Comparison of ENCODE assay signal across 8 cellular contexts in the genomic region with DNA sequence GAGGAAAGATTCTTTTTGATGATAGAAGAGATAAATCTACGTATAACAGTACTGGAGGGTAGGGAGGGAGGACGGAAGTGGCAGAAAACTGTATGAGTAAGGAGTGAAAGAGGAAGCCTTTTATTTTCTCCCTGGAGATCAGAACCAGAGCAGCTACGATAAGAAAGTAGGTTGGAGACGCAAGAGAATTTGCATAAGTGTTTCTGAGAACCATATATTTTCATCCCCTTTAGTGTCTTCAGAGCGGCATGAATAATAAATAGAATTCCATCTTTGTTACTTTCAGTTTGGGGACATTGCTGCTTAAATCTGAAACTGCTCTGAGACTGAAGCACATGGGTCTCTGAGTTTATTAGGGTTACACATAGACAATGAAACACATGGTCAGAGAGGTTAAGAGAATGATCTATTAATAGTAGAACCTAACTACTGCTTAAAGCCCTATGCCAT.
DNase-seq lines count a peak whose midpoint lies in the region; ATAC-seq and TF ChIP-seq lines count a peak whose summit lies in the region.

No MANE protein-coding gene starts in this region.

- H3K9me3 ChIP-seq in suprapubic skin (no peaks in the 10 kb centered on the region), colonic mucosa (no peaks in the 10 kb centered on the region)

- TF ChIP-seq CTCF in NB4 (IDR thresholded peaks at IDR 0.05; ENCODE audit: low read depth, low read length) (no peak), foreskin keratinocyte (conservative IDR thresholded peaks at IDR 0.05) (no peak), suprapubic skin (IDR thresholded peaks at IDR 0.05) (no peak), colonic mucosa (IDR thresholded peaks at IDR 0.05) (no peak)

- ATAC-seq in GM18861 (IDR thresholded peaks at IDR 0.05; ENCODE audit: unreplicated experiment) (peak; percentile 91), HG02571 (IDR thresholded peaks at IDR 0.05; ENCODE audit: unreplicated experiment) (peak; percentile 64), foreskin keratinocyte (peak; percentile 25)

- no peak overlapping the region for H3K9ac ChIP-seq in colonic mucosa (ENCODE audit: low read depth in 2 of 2, low read length in 2 of 2)

- TF ChIP-seq POLR2A in NB4 (IDR thresholded peaks at IDR 0.05; ENCODE audit: extremely low read depth, insufficient read length) (no peak), suprapubic skin (IDR thresholded peaks at IDR 0.05) (no peak)

- TF ChIP-seq EP300 in suprapubic skin (IDR thresholded peaks at IDR 0.05): no peak

- no peak overlapping the region for H3K27ac ChIP-seq in foreskin keratinocyte
- H3K27ac ChIP-seq in suprapubic skin: no peak overlapping the region
- H3K27ac ChIP-seq in colonic mucosa: no peak overlapping the region

- H3K4me1 ChIP-seq in foreskin keratinocyte (peaks cover 15% of the 10 kb centered on the region), suprapubic skin (no peaks in the 10 kb centered on the region), colonic mucosa (no peaks in the 10 kb centered on the region)

- WGBS in suprapubic skin: 25% methylated on average over 5 of the region's 5 CpGs

- intact Hi-C loops in colonic mucosa (cut with DNase I): no loop called here

- DNase-seq in NB4 (ENCODE audit: low read depth): peak; percentile 87
- DNase-seq in foreskin keratinocyte: no peak
- no peak for DNase-seq in DMS153 treated with DMSO at 0.1 percent for 48 hours (lab: John Stamatoyannopoulos, UW; ENCODE audit: unreplicated experiment)
- DNase-seq in D341Med (ENCODE audit: low spot score): no peak
- DNase-seq in suprapubic skin (ENCODE audit: low spot score in 2 of 2): no peak
- DNase-seq in colonic mucosa: no peak

- H3K4me3 ChIP-seq in NB4 (ENCODE audit: low read depth, low read length): peak overlapping the region; percentile 35
- H3K4me3 ChIP-seq in suprapubic skin: no peak overlapping the region
- H3K4me3 ChIP-seq in colonic mucosa: no peak overlapping the region

- H3K36me3 ChIP-seq in suprapubic skin (no peaks in the 10 kb centered on the region), colonic mucosa (no peaks in the 10 kb centered on the region)

- H3K27me3 ChIP-seq in foreskin keratinocyte (no peaks in the 10 kb centered on the region), suprapubic skin (no peaks in the 10 kb centered on the region), colonic mucosa (no peaks in the 10 kb centered on the region)

Comparison
In these comparisons a context has a peak if more than half of its experiments do, and no peak if none do; other contexts are left out.
1. ATAC-seq: peak in every context shown above with its lines; median percentile 91 in GM18861; 64 in HG02571; 25 in foreskin keratinocyte.